8 cellular contexts compared by ENCODE assay signal in the genomic region with DNA sequence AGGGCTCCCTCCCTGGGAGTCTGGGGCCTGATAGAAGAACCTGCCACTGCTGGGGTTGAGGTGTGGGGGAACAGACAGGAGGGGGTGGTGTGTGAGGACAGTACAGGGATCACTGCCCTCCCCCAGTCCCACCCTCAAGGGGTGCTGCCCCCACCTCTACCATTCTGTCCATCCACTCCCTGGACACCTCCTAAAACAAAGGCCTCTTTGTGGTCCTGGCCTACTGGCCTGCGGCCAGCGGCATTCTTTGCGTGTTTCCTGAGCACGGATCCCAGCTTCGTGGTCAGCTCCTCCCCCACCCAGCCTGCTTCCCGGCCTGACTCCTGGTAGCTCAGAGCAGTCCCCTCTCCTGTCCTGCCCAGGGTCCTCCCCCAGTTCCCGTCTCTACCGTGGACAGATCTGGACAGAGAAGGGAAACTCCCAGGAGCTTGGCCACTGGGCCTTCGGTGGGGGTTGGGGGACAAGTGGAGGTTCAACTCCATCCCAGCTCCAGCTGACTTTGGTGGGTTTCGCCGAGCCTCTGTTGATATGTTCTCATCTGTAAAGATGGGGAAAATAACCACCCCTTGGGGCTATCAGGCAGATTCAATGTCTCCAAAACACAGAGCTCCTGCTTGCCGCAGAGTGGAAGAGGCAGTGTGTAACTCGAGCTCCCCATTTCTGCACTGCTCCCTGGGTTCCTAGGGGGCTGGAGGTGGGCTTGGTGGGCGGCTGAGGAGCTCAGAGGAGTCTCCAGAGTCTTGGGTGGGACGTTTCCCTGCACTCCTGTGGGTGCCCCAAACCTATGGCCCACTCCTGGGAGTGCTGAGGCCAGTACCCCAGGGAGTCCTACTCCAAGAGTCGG. TPM values are rescaled to one million over a fixed set of nuclear protein-coding genes. Genes with fewer than 3 reads are reported as not detected.
DNase-seq lines count a peak whose midpoint lies in the region; ATAC-seq and TF ChIP-seq lines count a peak whose summit lies in the region.

No MANE protein-coding gene starts in this region.

- H3K36me3 Mint-ChIP-seq in WTC11: no peaks in the 10 kb centered on the region

- H3K9me3 Mint-ChIP-seq in WTC11: no peaks in the 10 kb centered on the region

- H3K4me1 Mint-ChIP-seq in WTC11: peaks cover 57% of the 10 kb centered on the region

- intact Hi-C loops in Right ventricle myocardium superior (cut with DNase I): no loop called here

- peaks cover 99% of the 10 kb centered on the region for H3K27me3 Mint-ChIP-seq in WTC11 (ENCODE audit: low read depth)

- TF ChIP-seq CTCF in WTC11 (IDR thresholded peaks at IDR 0.05): no peak

- CTCF ChIA-PET in WTC11 (lab: Charles Lee): interaction anchor here (0.5 to 12.4 kb wide), 20 partner anchors 10 to 229 kb away, joined by 3 to 294 read pairs (median 6); partner anchors contain the start of gene GCDH

- H3K4me3 Mint-ChIP-seq in WTC11: no peak overlapping the region

- ATAC-seq in WTC11 (no peak), Right ventricle myocardium superior (ENCODE audit: poor library complexity) (peak; percentile 71), HG03378 (IDR thresholded peaks at IDR 0.05; ENCODE audit: unreplicated experiment) (no peak), HG02798 (IDR thresholded peaks at IDR 0.05; ENCODE audit: poor library complexity, unreplicated experiment) (no peak)

- POLR2A ChIA-PET in WTC11 (lab: Charles Lee): interaction anchor here (0.6 to 1.7 kb wide), 2 partner anchors 11 to 89 kb away, joined by 3 to 5 read pairs; no protein-coding TSS in a partner anchor

- DNase-seq in Daoy (ENCODE audit: low read depth) (peak; percentile 96), WTC11 (ENCODE audit: low spot score) (peak; percentile 44), Right ventricle myocardium superior (peak; percentile 95), pulmonary artery endothelial cell (ENCODE audit: low read depth, low spot score) (peak; percentile 60), DMS53 treated with DMSO at 0.1 percent for 48 hours (lab: John Stamatoyannopoulos, UW; ENCODE audit: unreplicated experiment) (no peak), NCI-H69 (lab: John Stamatoyannopoulos, UW) (no peak)

- H3K27ac Mint-ChIP-seq in WTC11: no peak overlapping the region

TF ChIP-seq in WTC11, 78 proteins besides CTCF, POLR2A, EP300 and RAD21:
- TF ChIP-seq TCF7 (CRISPR knock-in tag; IDR thresholded peaks at IDR 0.05; ENCODE audit: low read depth) (no peak), IRF2 (CRISPR knock-in tag; IDR thresholded peaks at IDR 0.05; ENCODE audit: borderline replicate concordance, low read depth) (no peak), GABPB1 (CRISPR knock-in tag; IDR thresholded peaks at IDR 0.05) (peak; percentile 62)

RNA-seq across cellular contexts. Expression of gene LYL1, which starts 48.7 kb away (rescaled TPM):
- total RNA-seq in Daoy (2014; rRNA removed; shearing (Covaris generic)): 0.24 and 0.34 TPM in 2 replicates
- total RNA-seq in WTC11 (2021): 0.60 to 1.2 TPM (median 0.66 TPM) in 3 replicates
- 7.2 TPM for total RNA-seq in Right ventricle myocardium superior
- 45.2 and 55.5 TPM in 2 replicates for total RNA-seq in pulmonary artery endothelial cell

RNA-seq across cellular contexts. Expression of gene NFIX, which starts 58.7 kb away (rescaled TPM):
- 8.3 and 9.9 TPM in 2 replicates for total RNA-seq in Daoy (2014; rRNA removed; shearing (Covaris generic))
- total RNA-seq in WTC11 (2021) (0.44 to 1.5 TPM (median 1.4 TPM) in 3 replicates), Right ventricle myocardium superior (160 TPM), pulmonary artery endothelial cell (23.3 and 23.8 TPM in 2 replicates)

Comparison
In these comparisons a context has a peak if more than half of its experiments do, and no peak if none do; other contexts are left out.
1. DNase-seq: peak in Daoy (single experiment), WTC11 (single experiment), Right ventricle myocardium superior (single experiment) and pulmonary artery endothelial cell (single experiment); none in DMS53 treated with DMSO at 0.1 percent for 48 hours (single experiment) and NCI-H69 (single experiment).